30 cellular contexts compared by ENCODE assay signal in genomic region chr11:7900686-7901085, GRCh38. TPM values are rescaled to one million over a fixed set of nuclear protein-coding genes. Genes with fewer than 3 reads are reported as not detected.
"Had no signal": no experiment of that assay in that cellular context is flagged by ENCODE, and none has a peak within 500 bp of the region (broad histone marks: within the 10 kb centered on the region; RNA-seq: fewer than 3 reads in every experiment).

No MANE protein-coding gene starts in this region.

- H3K36me3 ChIP-seq: heart left ventricle, left lung, thyroid gland had no signal

- H3K27me3 ChIP-seq: left lung, thyroid gland had no signal

- ATAC-seq: activated T-cell treated with anti-CD3 and anti-CD28 coated beads, Interleukin-2, amount 50 U/mL, for 4 hours; activated T-helper 17 cell treated with anti-CD3 and anti-CD28 coated beads, Interleukin-2, amount 50 U/mL, for 72 hours; heart left ventricle; left lung; right cardiac atrium; stimulated activated effector memory CD8-positive, alpha-beta T cell treated with anti-CD3 and anti-CD28 coated beads, Interleukin-12 subunit alpha, Interleukin-12 subunit beta, amount 100 ng/mL, for 72 hours; T-helper 17 cell had no signal

- H3K4me1 ChIP-seq: heart left ventricle, left lung, thyroid gland had no signal

- H3K4me3 ChIP-seq: heart left ventricle, left lung, lung, thyroid gland had no signal

- H3K9me3 ChIP-seq: left lung, thyroid gland had no signal

- DNase-seq: activated CD4-positive, alpha-beta memory T cell treated with anti-CD3 and anti-CD28 coated beads, Interleukin-2, amount 10 ng/mL, durations not matched to agents 7 days and 5 days; activated CD4-positive, alpha-beta T cell treated with anti-CD3 and anti-CD28 coated beads, Interleukin-2, amount 10 ng/mL, durations not matched to agents 7 days and 5 days; activated CD4-positive, CD25-positive, alpha-beta regulatory T cell treated with anti-CD3 and anti-CD28 coated beads, Interleukin-2, amount 50 U/mL, for 72 hours; activated gamma-delta T cell treated with Interleukin-2 at 50 U/mL for 16 hours; activated naive CD4-positive, alpha-beta T cell treated with anti-CD3 and anti-CD28 coated beads, Interleukin-2, amount 50 U/mL, for 16 hours; activated T-cell treated with anti-CD3 and anti-CD28 coated beads, Interleukin-2, amount 50 U/mL, for 4 hours; amniotic stem cell; central memory CD4-positive, alpha-beta T cell; dermis blood vessel endothelial cell; effector CD4-positive, alpha-beta T cell; erythroblast; heart left ventricle; left lung; posterior cingulate gyrus; right cardiac atrium; stimulated activated CD4-positive, alpha-beta T cell treated with anti-CD3 and anti-CD28 coated beads, Interleukin-12 subunit alpha, Interleukin-12 subunit beta, amount 100 ng/mL, for 4 hours; stimulated activated CD4-positive, alpha-beta T cell treated with anti-CD3 and anti-CD28 coated beads, Interleukin-4, amount 100 ng/mL, for 1 hour; substantia nigra; T-helper 17 cell; T1000; thyroid gland had no signal

- H3K27ac ChIP-seq: heart left ventricle, left lung, thyroid gland had no signal

- FAIRE-seq: astrocyte, endometrium, urothelium cell line had no signal

RNA-seq across cellular contexts. Expression of gene OR10A6, which starts 30.4 kb away (rescaled TPM):
- total RNA-seq: activated CD4-positive, alpha-beta memory T cell treated with anti-CD3 and anti-CD28 coated beads, Interleukin-2, amount 10 ng/mL, durations not matched to agents 7 days and 5 days; activated CD4-positive, alpha-beta T cell treated with anti-CD3 and anti-CD28 coated beads, Interleukin-2, amount 10 ng/mL, durations not matched to agents 7 days and 5 days; activated T-cell treated with anti-CD3 and anti-CD28 coated beads, Interleukin-2, amount 50 U/mL, for 4 hours; activated T-helper 17 cell treated with anti-CD3 and anti-CD28 coated beads, Interleukin-2, amount 50 U/mL, for 72 hours; dermis blood vessel endothelial cell; heart left ventricle; kidney epithelial cell; left lung; lung; mesenteric fat pad; mucosa of gallbladder; right cardiac atrium; T-helper 17 cell; thyroid gland had no signal
- polyA plus RNA-seq: heart left ventricle, lung, right cardiac atrium had no signal

RNA-seq across cellular contexts. Expression of gene OR10A3, which starts 40.8 kb away (rescaled TPM):
- total RNA-seq: activated CD4-positive, alpha-beta memory T cell treated with anti-CD3 and anti-CD28 coated beads, Interleukin-2, amount 10 ng/mL, durations not matched to agents 7 days and 5 days; activated CD4-positive, alpha-beta T cell treated with anti-CD3 and anti-CD28 coated beads, Interleukin-2, amount 10 ng/mL, durations not matched to agents 7 days and 5 days; activated T-cell treated with anti-CD3 and anti-CD28 coated beads, Interleukin-2, amount 50 U/mL, for 4 hours; activated T-helper 17 cell treated with anti-CD3 and anti-CD28 coated beads, Interleukin-2, amount 50 U/mL, for 72 hours; astrocyte; dermis blood vessel endothelial cell; heart left ventricle; kidney epithelial cell; left lung; lung; mesenteric fat pad; mucosa of gallbladder; right cardiac atrium; T-helper 17 cell; thyroid gland had no signal
- polyA plus RNA-seq: heart left ventricle, lung, right cardiac atrium had no signal
